Comparison of ENCODE assay signal across 8 cellular contexts in the genomic region with DNA sequence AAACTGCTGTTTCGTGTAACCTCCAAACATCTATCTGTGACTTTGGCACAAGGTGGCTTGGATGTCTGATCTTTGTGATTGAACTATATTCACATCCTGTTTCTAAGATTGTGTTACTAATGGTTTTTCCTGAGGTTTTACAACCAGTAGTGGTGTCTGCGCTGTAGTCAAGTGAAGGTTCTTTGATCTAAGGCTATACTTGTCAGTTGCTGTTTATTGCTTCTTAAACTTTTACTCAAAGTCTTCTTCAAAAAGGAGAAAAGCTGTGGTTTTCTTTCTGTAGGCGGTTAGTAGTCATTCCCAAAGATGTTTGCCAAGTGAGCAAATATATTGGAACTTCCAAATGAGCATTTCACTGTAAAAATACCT. TPM values are rescaled to one million over a fixed set of nuclear protein-coding genes. Genes with fewer than 3 reads are reported as not detected.
DNase-seq lines count a peak whose midpoint lies in the region; ATAC-seq, FAIRE-seq and TF ChIP-seq lines count a peak whose summit lies in the region.

No MANE protein-coding gene starts in this region.

- peak overlapping the region; percentile 93 for H3K4me2 ChIP-seq in astrocyte (ENCODE audit: low read length)

- DNase-seq in left ventricle myocardium inferior, result no peak
- no peak for DNase-seq in left cardiac atrium
- peak; percentile 76 for DNase-seq in astrocyte (ENCODE audit: low read depth)
- DNase-seq in right lobe of liver, result no peak
- DNase-seq in upper lobe of left lung, result no peak
- no peak for DNase-seq in AG08396 (ENCODE audit: low spot score)
- DNase-seq in COLO829 (ENCODE audit: low spot score), result no peak

- peak overlapping the region; percentile 99 for H3K9ac ChIP-seq in astrocyte (ENCODE audit: low read length)

- no peaks in the 10 kb centered on the region for H3K36me3 Mint-ChIP-seq in astrocyte (ENCODE audit: low read depth, unreplicated experiment)

- ATAC-seq in left cardiac atrium (no peak), right lobe of liver (no peak), upper lobe of left lung (ENCODE audit: low FRiP score in 2 of 2) (no peak), GM19395 (IDR thresholded peaks at IDR 0.05; ENCODE audit: unreplicated experiment) (no peak)

- H3K27ac ChIP-seq in left ventricle myocardium inferior (replicated peaks), result peak overlapping the region; percentile 100
- peak overlapping the region; percentile 100 for H3K27ac ChIP-seq in astrocyte (ENCODE audit: low read depth, low read length)
- H3K27ac ChIP-seq in right lobe of liver, result peak overlapping the region; percentile 95 to 100 (median 99)
- peak overlapping the region; percentile 99 to 100 (median 99) for H3K27ac ChIP-seq in upper lobe of left lung

- H3K4me1 ChIP-seq in left ventricle myocardium inferior, result peaks cover 47% of the 10 kb centered on the region
- H3K4me1 ChIP-seq in astrocyte (ENCODE audit: insufficient read depth, low read length), result peaks cover 30% of the 10 kb centered on the region
- H3K4me1 ChIP-seq in right lobe of liver, result peaks cover 0 to 19% (median 10%) of the 10 kb centered on the region in 4 donors
- peaks cover 9 to 28% (median 22%) of the 10 kb centered on the region in 4 donors for H3K4me1 ChIP-seq in upper lobe of left lung

- TF ChIP-seq EP300 in upper lobe of left lung (IDR thresholded peaks at IDR 0.05), result no peak

- H3K36me3 ChIP-seq in left ventricle myocardium inferior (no peaks in the 10 kb centered on the region), astrocyte (ENCODE audit: insufficient read depth, low read length) (no peaks in the 10 kb centered on the region), right lobe of liver (no peaks in the 10 kb centered on the region), upper lobe of left lung (no peaks in the 10 kb centered on the region)

- H3K9me3 ChIP-seq in left ventricle myocardium inferior (replicated peaks) (no peaks in the 10 kb centered on the region), astrocyte (ENCODE audit: insufficient read depth, low read depth, low read length) (no peaks in the 10 kb centered on the region), right lobe of liver (no peaks in the 10 kb centered on the region), upper lobe of left lung (no peaks in the 10 kb centered on the region)

- no peaks in the 10 kb centered on the region for H3K9me3 Mint-ChIP-seq in astrocyte (ENCODE audit: unreplicated experiment)

- 31% methylated on average over 3 of the region's 3 CpGs for WGBS in right lobe of liver (ENCODE audit: insufficient coverage, low coverage, low lambda C conversion rate, missing lambda C conversion rate)
- whole genome bisulfite sequencing in upper lobe of left lung, 2 donors, result 50 to 65% methylated on average over 3 of the region's 3 CpGs

- TF ChIP-seq CTCF in left ventricle myocardium inferior (IDR thresholded peaks at IDR 0.05; ENCODE audit: borderline replicate concordance) (no peak), astrocyte (IDR thresholded peaks at IDR 0.05; ENCODE audit: insufficient read depth, low read depth, low read length) (no peak), right lobe of liver (IDR thresholded peaks at IDR 0.05) (no peak), upper lobe of left lung (IDR thresholded peaks at IDR 0.05) (peak in 1 of 6 experiments; percentile 6)

- peaks cover 15% of the 10 kb centered on the region for H3K4me1 Mint-ChIP-seq in astrocyte (ENCODE audit: low read depth, unreplicated experiment)

- H2AFZ ChIP-seq in astrocyte (ENCODE audit: low read depth, low read length), result no peak overlapping the region

- no peaks in the 10 kb centered on the region for H3K27me3 Mint-ChIP-seq in astrocyte (ENCODE audit: low read depth, unreplicated experiment)

- FAIRE-seq in astrocyte (lab: Jason Lieb, UNC), result no peak

- H3K4me3 Mint-ChIP-seq in astrocyte (ENCODE audit: unreplicated experiment), result peak overlapping the region; percentile 40

- no peaks in the 10 kb centered on the region for H3K27me3 ChIP-seq in left ventricle myocardium inferior (ENCODE audit: low read depth)
- H3K27me3 ChIP-seq in astrocyte (ENCODE audit: insufficient read depth, low read length), result no peaks in the 10 kb centered on the region
- no peaks in the 10 kb centered on the region for H3K27me3 ChIP-seq in right lobe of liver
- no peaks in the 10 kb centered on the region for H3K27me3 ChIP-seq in upper lobe of left lung

- no peak for TF ChIP-seq POLR2A in right lobe of liver (IDR thresholded peaks at IDR 0.05)
- TF ChIP-seq POLR2A in upper lobe of left lung (IDR thresholded peaks at IDR 0.05), result no peak

- no peaks in the 10 kb centered on the region for H4K20me1 ChIP-seq in astrocyte (ENCODE audit: insufficient read depth, low read length)

- no peaks in the 10 kb centered on the region for H3K79me2 ChIP-seq in astrocyte (ENCODE audit: insufficient read depth, low read length)

- intact Hi-C loops in left ventricle myocardium inferior (cut with micrococcal nuclease), result no loop called here
- intact Hi-C loops in left cardiac atrium (cut with DNase I), result loop anchor here in 1 of 2 donors (5.0 kb wide), 2 partner anchors 52 to 313 kb away; a partner anchor contains a TSS
- intact Hi-C loops in right lobe of liver (cut with DNase I), result no loop called here

- H3K27ac Mint-ChIP-seq in astrocyte (ENCODE audit: unreplicated experiment), result no peak overlapping the region

- peak overlapping the region; percentile 79 for H3K4me3 ChIP-seq in left ventricle myocardium inferior
- H3K4me3 ChIP-seq in astrocyte (ENCODE audit: insufficient read depth, low read depth, low read length), result no peak overlapping the region
- peak overlapping the region; percentile 43 to 64 (median 63) for H3K4me3 ChIP-seq in right lobe of liver
- H3K4me3 ChIP-seq in upper lobe of left lung, result peak overlapping the region in 3 of 4 donors; percentile 51 to 67 (median 55)

RNA-seq across cellular contexts. Expression of a gene that starts 12.3 kb away (rescaled TPM):
- total RNA-seq in left ventricle myocardium inferior, result 503 TPM
- total RNA-seq in left cardiac atrium, result 100 to 1,000 TPM; 428 to 511 TPM
- 302 and 347 TPM in 2 replicates for total RNA-seq in astrocyte
- 100 to 1,000 TPM; 143 to 207 (median 161) TPM for total RNA-seq in right lobe of liver
- 100 to 1,000 TPM; 186 to 586 (median 415) TPM for total RNA-seq in upper lobe of left lung

RNA-seq across cellular contexts. Expression of a gene that starts 52.8 kb away (rescaled TPM):
- total RNA-seq in left ventricle myocardium inferior (10.5 TPM), left cardiac atrium (10 to 100 TPM; 12.0 to 13.1 TPM), astrocyte (16.9 and 19.7 TPM in 2 replicates), right lobe of liver (10 to 100 TPM in 5 of 6 experiments, 1 to 10 TPM in 1; 7.9 to 16.3 (median 13.8) TPM), upper lobe of left lung (10 to 100 TPM; 12.0 to 51.3 (median 20.3) TPM)
